15 cellular contexts compared by ENCODE assay signal in the genomic region with DNA sequence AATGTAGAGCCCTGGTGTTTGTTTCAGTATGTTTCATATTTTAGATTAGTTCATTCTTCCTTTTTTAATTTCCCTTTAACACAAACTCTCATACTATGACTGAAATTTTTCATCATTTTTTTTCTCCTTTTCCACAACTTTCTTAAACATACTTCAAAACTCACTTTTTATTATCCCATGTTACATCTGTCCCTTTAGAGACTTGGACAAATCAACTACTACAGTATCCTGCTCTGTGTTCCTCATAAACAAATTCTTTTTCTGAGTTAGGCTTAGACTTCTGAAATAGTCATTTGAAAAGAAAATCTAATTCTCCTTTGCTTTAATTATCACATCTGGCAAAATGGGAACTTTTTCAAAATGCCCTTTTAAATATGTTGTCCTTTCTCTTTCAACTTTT. TPM values are rescaled to one million over a fixed set of nuclear protein-coding genes. Genes with fewer than 3 reads are reported as not detected.
DNase-seq lines count a peak whose midpoint lies in the region; ATAC-seq and TF ChIP-seq lines count a peak whose summit lies in the region.
"Had no signal": no experiment of that assay in that cellular context is flagged by ENCODE, and none has a peak within 500 bp of the region (broad histone marks: within the 10 kb centered on the region; RNA-seq: fewer than 3 reads in every experiment).

No MANE protein-coding gene starts in this region.

- POLR2A ChIA-PET in T-cell (lab: Charles Lee): interaction anchor here (0.5 to 0.9 kb wide), 3 partner anchors 15 to 28 kb away, joined by 5 read pairs; partner anchors contain the start of gene MATR3 (in 1 of the 2)

- H3K4me3 Mint-ChIP-seq in activated naive CD4-positive, alpha-beta T cell treated with anti-CD3 and anti-CD28 coated beads, Interleukin-2, amount 50 U/mL, for 24 hours: peak overlapping the region; percentile 74
- H3K4me3 Mint-ChIP-seq in T-cell (peak overlapping the region; percentile 43 to 55 (median 50)), endothelial cell (ENCODE audit: unreplicated experiment) (no peak overlapping the region)
- H3K4me3 Mint-ChIP-seq in stimulated activated naive B cell treated with anti-CD40 and anti-IgM and Interleukin-4, amounts not matched to agents 10 μg/mL and 1 μg/mL and 100 μg/mL, for 72 hours: peak overlapping the region; percentile 10 to 15

- TF ChIP-seq CTCF in endothelial cell (IDR thresholded peaks at IDR 0.05; ENCODE audit: unreplicated experiment): no peak

- CTCF ChIA-PET in T-cell (lab: Charles Lee): interaction anchor here (0.7 to 2.7 kb wide), 2 partner anchors 12 to 23 kb away, joined by 3 to 11 read pairs; no protein-coding TSS in a partner anchor

- no peaks in the 10 kb centered on the region for H3K9me3 Mint-ChIP-seq in activated naive CD4-positive, alpha-beta T cell treated with anti-CD3 and anti-CD28 coated beads, Interleukin-2, amount 50 U/mL, for 24 hours
- H3K9me3 Mint-ChIP-seq in T-cell: no peaks in the 10 kb centered on the region
- no peaks in the 10 kb centered on the region for H3K9me3 Mint-ChIP-seq in endothelial cell (ENCODE audit: unreplicated experiment)
- no peaks in the 10 kb centered on the region for H3K9me3 Mint-ChIP-seq in stimulated activated naive B cell treated with anti-CD40 and anti-IgM and Interleukin-4, amounts not matched to agents 10 μg/mL and 1 μg/mL and 100 μg/mL, for 72 hours

- peaks cover 88% of the 10 kb centered on the region for H3K4me1 Mint-ChIP-seq in activated naive CD4-positive, alpha-beta T cell treated with anti-CD3 and anti-CD28 coated beads, Interleukin-2, amount 50 U/mL, for 24 hours
- H3K4me1 Mint-ChIP-seq in T-cell (peaks cover 83 to 87% (median 84%) of the 10 kb centered on the region in 3 donors), endothelial cell (ENCODE audit: unreplicated experiment) (peaks cover 22% of the 10 kb centered on the region)
- peaks cover 31 to 68% of the 10 kb centered on the region in 2 donors for H3K4me1 Mint-ChIP-seq in stimulated activated naive B cell treated with anti-CD40 and anti-IgM and Interleukin-4, amounts not matched to agents 10 μg/mL and 1 μg/mL and 100 μg/mL, for 72 hours

- no peak for TF ChIP-seq POLR2A in GM18505 (IDR thresholded peaks at IDR 0.05; ENCODE audit: borderline replicate concordance, extremely low read depth, insufficient read depth, insufficient read length)

- peaks cover 8% of the 10 kb centered on the region for H3K36me3 Mint-ChIP-seq in activated naive CD4-positive, alpha-beta T cell treated with anti-CD3 and anti-CD28 coated beads, Interleukin-2, amount 50 U/mL, for 24 hours
- H3K36me3 Mint-ChIP-seq in T-cell (peaks cover 16% of the 10 kb centered on the region), endothelial cell (ENCODE audit: low read depth, unreplicated experiment) (no peaks in the 10 kb centered on the region)
- H3K36me3 Mint-ChIP-seq in stimulated activated naive B cell treated with anti-CD40 and anti-IgM and Interleukin-4, amounts not matched to agents 10 μg/mL and 1 μg/mL and 100 μg/mL, for 72 hours: peaks cover 13 to 19% of the 10 kb centered on the region in 2 donors

- DNase-seq in activated naive CD4-positive, alpha-beta T cell treated with anti-CD3 and anti-CD28 coated beads, Interleukin-2, amount 50 U/mL, for 16 hours: no peak
- DNase-seq in T-cell (no peak), endothelial cell (ENCODE audit: low spot score) (no peak), Kasumi-1 (lab: John Stamatoyannopoulos, UW) (no peak), dermis blood vessel endothelial cell (no peak)
- no peak for DNase-seq in stimulated activated naive B cell treated with anti-CD40 and anti-IgM and Interleukin-4, amounts not matched to agents 10 μg/mL and 1 μg/mL and 100 μg/mL, for 72 hours
- DNase-seq: activated CD4-positive, alpha-beta T cell treated with anti-CD3 and anti-CD28 coated beads, Interleukin-2, amount 50 U/mL, for 1 hour; central memory CD4-positive, alpha-beta T cell; DMS79 treated with DMSO at 0.1 percent for 48 hours; head of caudate nucleus; mesendoderm; NCI-H1694; NCI-H446 treated with DMSO at 0.1 percent for 48 hours had no signal

- H3K27ac Mint-ChIP-seq in activated naive CD4-positive, alpha-beta T cell treated with anti-CD3 and anti-CD28 coated beads, Interleukin-2, amount 50 U/mL, for 24 hours: peak overlapping the region; percentile 60
- peak overlapping the region; percentile 1 to 33 for H3K27ac Mint-ChIP-seq in T-cell
- peak overlapping the region; percentile 0 for H3K27ac Mint-ChIP-seq in endothelial cell (ENCODE audit: unreplicated experiment)
- peak overlapping the region; percentile 32 for H3K27ac Mint-ChIP-seq in stimulated activated naive B cell treated with anti-CD40 and anti-IgM and Interleukin-4, amounts not matched to agents 10 μg/mL and 1 μg/mL and 100 μg/mL, for 72 hours

- ATAC-seq in T-cell (replicated peaks in 1 of 4): no peak
- ATAC-seq in stimulated activated naive B cell treated with anti-CD40 and anti-IgM and Interleukin-4, amounts not matched to agents 10 μg/mL and 1 μg/mL and 100 μg/mL, for 72 hours (replicated peaks): no peak
- no peak for ATAC-seq in GM18505 (IDR thresholded peaks at IDR 0.05; ENCODE audit: unreplicated experiment)

- H3K27me3 Mint-ChIP-seq in activated naive CD4-positive, alpha-beta T cell treated with anti-CD3 and anti-CD28 coated beads, Interleukin-2, amount 50 U/mL, for 24 hours: no peaks in the 10 kb centered on the region
- H3K27me3 Mint-ChIP-seq in T-cell: no peaks in the 10 kb centered on the region
- H3K27me3 Mint-ChIP-seq in endothelial cell (ENCODE audit: unreplicated experiment): no peaks in the 10 kb centered on the region
- H3K27me3 Mint-ChIP-seq in stimulated activated naive B cell treated with anti-CD40 and anti-IgM and Interleukin-4, amounts not matched to agents 10 μg/mL and 1 μg/mL and 100 μg/mL, for 72 hours: no peaks in the 10 kb centered on the region

RNA-seq across cellular contexts. Expression of gene MATR3, which starts 15.3 kb away (rescaled TPM):
- total RNA-seq in T-cell (100 to 1,000 TPM; 187 to 359 (median 200) TPM), endothelial cell (ENCODE audit: unreplicated experiment) (235 TPM), dermis blood vessel endothelial cell (301 and 445 TPM in 2 replicates)

RNA-seq across cellular contexts. Expression of gene PAIP2, which starts 32.9 kb away (rescaled TPM):
- total RNA-seq in T-cell: 100 to 1,000 TPM in 4 of 5 donors, 10 to 100 TPM in 1; 96.5 to 119 (median 101) TPM
- total RNA-seq in endothelial cell (ENCODE audit: unreplicated experiment): 71.5 TPM
- 110 and 137 TPM in 2 replicates for total RNA-seq in dermis blood vessel endothelial cell

Comparison
In these comparisons a context has a peak if more than half of its experiments do, and no peak if none do; other contexts are left out.
1. H3K27ac Mint-ChIP-seq: peak in every context shown above with its lines; median percentile 60 in activated naive CD4-positive, alpha-beta T cell treated with anti-CD3 and anti-CD28 coated beads, Interleukin-2, amount 50 U/mL, for 24 hours; 32 in stimulated activated naive B cell treated with anti-CD40 and anti-IgM and Interleukin-4, amounts not matched to agents 10 μg/mL and 1 μg/mL and 100 μg/mL, for 72 hours; 17 in T-cell; 0 in endothelial cell.